ENCODE assay signal across 9 cellular contexts in the genomic region with DNA sequence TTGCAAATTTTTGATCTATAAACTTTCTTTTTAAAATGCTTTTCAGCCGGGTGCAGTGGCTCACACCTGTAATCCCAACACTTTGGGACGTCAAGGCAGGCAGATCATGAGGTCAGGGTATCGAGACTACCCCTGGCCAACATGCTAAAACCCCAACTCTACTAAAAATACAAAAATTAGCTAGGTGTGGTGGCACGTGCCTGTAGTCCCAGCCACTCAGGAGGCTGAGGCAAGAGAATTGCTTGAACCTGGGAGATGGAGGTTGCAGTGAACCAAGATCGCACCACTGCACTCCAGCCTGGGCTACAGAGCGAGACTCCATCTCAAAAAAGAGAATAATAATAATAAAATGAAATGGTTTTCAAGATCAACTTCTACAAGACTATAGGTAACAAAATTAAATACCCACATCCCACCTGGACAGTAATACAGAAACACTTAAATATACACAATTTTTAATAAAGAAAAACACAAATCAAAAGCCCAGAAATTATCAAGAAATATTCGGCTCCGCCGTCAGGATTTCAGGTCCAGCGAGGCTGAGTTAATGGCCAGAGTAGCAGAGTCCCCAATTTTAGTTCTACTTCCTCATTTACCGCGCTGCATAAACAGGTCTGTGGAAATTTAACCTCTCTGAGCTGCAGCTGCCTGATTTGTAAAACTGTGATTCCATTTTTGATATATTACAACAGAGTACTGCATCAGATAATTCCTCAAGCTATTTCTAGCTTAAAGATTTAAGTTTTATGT. TPM values are rescaled to one million over a fixed set of nuclear protein-coding genes. Genes with fewer than 3 reads are reported as not detected.
A peak's percentile ranks its signal among the peaks of the same experiment; 100 is the strongest.
DNase-seq lines count a peak whose midpoint lies in the region; ATAC-seq, FAIRE-seq and TF ChIP-seq lines count a peak whose summit lies in the region.
"Had no signal": no experiment of that assay in that cellular context is flagged by ENCODE, and none has a peak within 500 bp of the region (broad histone marks: within the 10 kb centered on the region; RNA-seq: fewer than 3 reads in every experiment).

No MANE protein-coding gene starts in this region.

- no peak for TF ChIP-seq CTCF in choroid plexus epithelial cell (conservative IDR thresholded peaks at IDR 0.05; ENCODE audit: low read depth, low read length)

- H3K36me3 ChIP-seq in SJCRH30, result peaks cover 9% of the 10 kb centered on the region

- no peak overlapping the region for H3K27ac ChIP-seq in SJCRH30

- H3K4me3 Mint-ChIP-seq in stimulated activated naive CD8-positive, alpha-beta T cell treated with anti-CD3 and anti-CD28 coated beads, Interleukin-15, Interleukin-2, amounts not matched to agents 100 ng/mL and 50 ng/mL, for 24 hours, result peak overlapping the region; percentile 70
- peak overlapping the region; percentile 80 to 99 (median 90) for H3K4me3 Mint-ChIP-seq in IgD-negative memory B cell

- H3K9me3 Mint-ChIP-seq in stimulated activated naive CD8-positive, alpha-beta T cell treated with anti-CD3 and anti-CD28 coated beads, Interleukin-15, Interleukin-2, amounts not matched to agents 100 ng/mL and 50 ng/mL, for 24 hours, result no peaks in the 10 kb centered on the region
- H3K9me3 Mint-ChIP-seq in IgD-negative memory B cell, result no peaks in the 10 kb centered on the region

- H3K4me3 ChIP-seq in choroid plexus epithelial cell (ENCODE audit: low read depth, low read length), result peak overlapping the region; percentile 21
- H3K4me3 ChIP-seq in SJCRH30, result no peak overlapping the region

- peaks cover 43% of the 10 kb centered on the region for H3K36me3 Mint-ChIP-seq in stimulated activated naive CD8-positive, alpha-beta T cell treated with anti-CD3 and anti-CD28 coated beads, Interleukin-15, Interleukin-2, amounts not matched to agents 100 ng/mL and 50 ng/mL, for 24 hours (ENCODE audit: low read depth)
- H3K36me3 Mint-ChIP-seq in IgD-negative memory B cell, result peaks cover 2% of the 10 kb centered on the region

- peaks cover 17% of the 10 kb centered on the region for H3K4me1 ChIP-seq in SJCRH30

- no peak for TF ChIP-seq POLR2A in H54 (IDR thresholded peaks at IDR 0.05; ENCODE audit: low read depth, low read length)

- DNase-seq in stimulated activated naive CD8-positive, alpha-beta T cell treated with anti-CD3 and anti-CD28 coated beads, Interleukin-15, Interleukin-2, amounts not matched to agents 100 U/mL and 50 U/mL, for 24 hours, result no peak
- DNase-seq in choroid plexus epithelial cell (ENCODE audit: low read depth), result no peak
- DNase-seq in H54 (ENCODE audit: insufficient read length, low spot score), result no peak
- no peak for DNase-seq in RKO (ENCODE audit: low spot score)
- DNase-seq in activated CD4-positive, CD25-positive, alpha-beta regulatory T cell treated with anti-CD3 and anti-CD28 coated beads, Interleukin-2, amount 50 U/mL, for 72 hours, result no peak
- no peak for DNase-seq in SJCRH30
- DNase-seq: activated effector memory CD4-positive, alpha-beta T cell treated with anti-CD3 and anti-CD28 coated beads, Interleukin-2, amount 50 U/mL, for 16 hours had no signal

- ATAC-seq in stimulated activated naive CD8-positive, alpha-beta T cell treated with anti-CD3 and anti-CD28 coated beads, Interleukin-15, Interleukin-2, amounts not matched to agents 100 U/mL and 50 U/mL, for 24 hours, result no peak

- no peaks in the 10 kb centered on the region for H3K27me3 Mint-ChIP-seq in stimulated activated naive CD8-positive, alpha-beta T cell treated with anti-CD3 and anti-CD28 coated beads, Interleukin-15, Interleukin-2, amounts not matched to agents 100 ng/mL and 50 ng/mL, for 24 hours
- H3K27me3 Mint-ChIP-seq in IgD-negative memory B cell, result no peaks in the 10 kb centered on the region

- peak overlapping the region; percentile 31 for H3K27ac Mint-ChIP-seq in stimulated activated naive CD8-positive, alpha-beta T cell treated with anti-CD3 and anti-CD28 coated beads, Interleukin-15, Interleukin-2, amounts not matched to agents 100 ng/mL and 50 ng/mL, for 24 hours
- peak overlapping the region; percentile 84 to 92 (median 92) for H3K27ac Mint-ChIP-seq in IgD-negative memory B cell

- no peaks in the 10 kb centered on the region for H3K9me3 ChIP-seq in SJCRH30 (replicated peaks)

- FAIRE-seq in H54 (lab: Jason Lieb, UNC), result no peak

- H3K27me3 ChIP-seq in SJCRH30, result no peaks in the 10 kb centered on the region

- H3K4me1 Mint-ChIP-seq in stimulated activated naive CD8-positive, alpha-beta T cell treated with anti-CD3 and anti-CD28 coated beads, Interleukin-15, Interleukin-2, amounts not matched to agents 100 ng/mL and 50 ng/mL, for 24 hours (ENCODE audit: low read depth), result peaks cover 72% of the 10 kb centered on the region
- H3K4me1 Mint-ChIP-seq in IgD-negative memory B cell, result peaks cover 36 to 67% (median 48%) of the 10 kb centered on the region in 3 donors

RNA-seq across cellular contexts. Expression of a gene that starts 4.0 kb away (rescaled TPM):
- polyA plus RNA-seq in IgD-negative memory B cell, result 26.2 TPM
- 35.2 and 37.2 TPM in 2 replicates for total RNA-seq in SJCRH30 (2014; rRNA removed; shearing (Covaris generic))
